ENCODE assay signal across 8 cellular contexts in the genomic region with DNA sequence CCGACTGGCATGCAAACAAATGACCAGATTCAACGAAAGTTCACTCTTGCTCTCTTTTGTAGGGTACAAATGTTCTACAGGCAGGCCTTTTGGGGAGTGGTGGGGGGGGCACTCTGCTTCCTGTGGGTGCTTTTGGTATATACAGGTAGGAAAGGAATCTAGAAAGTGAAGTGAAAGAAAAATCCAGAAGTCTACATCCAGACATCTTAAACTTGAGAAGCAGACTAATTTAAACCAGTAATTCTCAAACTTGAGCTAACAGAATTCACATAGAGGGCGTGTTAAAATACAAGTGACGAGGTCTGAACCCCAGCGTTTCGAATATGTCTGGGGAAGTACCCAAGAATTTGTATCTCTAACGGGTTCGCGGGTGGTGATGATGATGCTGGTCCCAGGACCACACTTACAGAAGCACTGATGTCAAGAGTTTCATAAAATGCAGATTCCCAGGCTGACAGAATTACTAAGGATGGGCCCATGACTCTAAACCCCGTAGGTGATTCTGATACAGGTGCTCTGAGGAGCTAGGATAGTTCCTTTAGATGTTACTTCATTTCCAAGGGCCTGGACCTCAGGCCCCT. TPM values are rescaled to one million over a fixed set of nuclear protein-coding genes. Genes with fewer than 3 reads are reported as not detected.
DNase-seq lines count a peak whose midpoint lies in the region; ATAC-seq and TF ChIP-seq lines count a peak whose summit lies in the region.

No MANE protein-coding gene starts in this region.

- H3K4me3 ChIP-seq in AG04449 (ENCODE audit: low read depth, low read length) (peak overlapping the region; percentile 55), HUES6 (ENCODE audit: low read depth, low read length) (peak overlapping the region; percentile 86)
- peak overlapping the region; percentile 67 for H3K4me3 ChIP-seq in effector memory CD4-positive, alpha-beta T cell (ENCODE audit: insufficient read depth, low read depth, low read length, poor library complexity, severe bottlenecking)

- H3K4me1 ChIP-seq in HUES6 (ENCODE audit: control insufficient read depth, insufficient read depth, low read length): peaks cover 5% of the 10 kb centered on the region; the same call in 1 of the 2 replicates
- peaks cover 5% of the 10 kb centered on the region for H3K4me1 ChIP-seq in effector memory CD4-positive, alpha-beta T cell (ENCODE audit: control insufficient read depth, insufficient read depth, low read length, poor library complexity, severe bottlenecking)

- H3K9me3 ChIP-seq in HUES6 (ENCODE audit: control insufficient read depth, insufficient read depth, low read depth, low read length): no peaks in the 10 kb centered on the region
- no peaks in the 10 kb centered on the region for H3K9me3 ChIP-seq in effector memory CD4-positive, alpha-beta T cell (ENCODE audit: control insufficient read depth, low read length)

- no peaks in the 10 kb centered on the region for H3K36me3 Mint-ChIP-seq in natural killer cell

- ATAC-seq in natural killer cell (peak in 1 of 3 donors; percentile 13), HG02571 (IDR thresholded peaks at IDR 0.05; ENCODE audit: unreplicated experiment) (no peak)

- H3K27ac Mint-ChIP-seq in natural killer cell: peak overlapping the region; percentile 50 to 58

- POLR2A ChIA-PET in AG04449 (lab: Yijun Ruan, JAX): no interaction called here

- peaks cover 36% of the 10 kb centered on the region for H3K27me3 ChIP-seq in HUES6 (ENCODE audit: control insufficient read depth, insufficient read depth, low read length)
- no peaks in the 10 kb centered on the region for H3K27me3 ChIP-seq in effector memory CD4-positive, alpha-beta T cell (replicated peaks; ENCODE audit: control insufficient read depth, insufficient read depth, low read length, poor library complexity, severe bottlenecking)

- DNase-seq in AG04449 (ENCODE audit: low read depth, low spot score) (no peak), natural killer cell (no peak), NCI-H524 (lab: John Stamatoyannopoulos, UW) (no peak), islet precursor cell (no peak), dermis blood vessel endothelial cell (no peak)
- DNase-seq in effector memory CD4-positive, alpha-beta T cell: no peak

- peaks cover 7 to 19% of the 10 kb centered on the region in 2 donors for H3K4me1 Mint-ChIP-seq in natural killer cell

- H3K4me3 Mint-ChIP-seq in natural killer cell: peak overlapping the region; percentile 83

- no peak overlapping the region for H3K27ac ChIP-seq in HUES6 (ENCODE audit: low read depth, low read length)
- peak overlapping the region; percentile 59 for H3K27ac ChIP-seq in effector memory CD4-positive, alpha-beta T cell (ENCODE audit: insufficient read depth, low read length, poor library complexity, severe bottlenecking)

- no peaks in the 10 kb centered on the region for H3K9me3 Mint-ChIP-seq in natural killer cell

- intact Hi-C loops in natural killer cell (cut with micrococcal nuclease): loop anchor here (1.0 kb wide), 1 partner anchor 19 kb away; the partner anchor contains the start of genes JKAMP and L3HYPDH

- peaks cover 4 to 9% of the 10 kb centered on the region in 2 donors for H3K27me3 Mint-ChIP-seq in natural killer cell (ENCODE audit: low read depth in 2 of 2)

- TF ChIP-seq CTCF in AG04449 (IDR thresholded peaks at IDR 0.05; ENCODE audit: insufficient read depth, low read length, missing control alignments) (no peak), natural killer cell (IDR thresholded peaks at IDR 0.05) (no peak)

- CTCF ChIA-PET in AG04449 (lab: Yijun Ruan, JAX): no interaction called here

- peak overlapping the region; percentile 2 for H3K9ac ChIP-seq in HUES6 (ENCODE audit: low read length)

- peaks cover 11% of the 10 kb centered on the region for H3K36me3 ChIP-seq in HUES6 (ENCODE audit: control insufficient read depth, insufficient read depth, low read length)
- H3K36me3 ChIP-seq in effector memory CD4-positive, alpha-beta T cell (ENCODE audit: control insufficient read depth, insufficient read depth, low read length): no peaks in the 10 kb centered on the region

RNA-seq across cellular contexts. Expression of gene GPR135, which starts 0.5 kb away (rescaled TPM):
- total RNA-seq in natural killer cell: 1 to 10 TPM; 1.3 to 1.8 (median 1.8) TPM
- 0.47 and 0.68 TPM in 2 replicates for total RNA-seq in dermis blood vessel endothelial cell

RNA-seq across cellular contexts. Expression of gene L3HYPDH, which starts 18.5 kb away (rescaled TPM):
- total RNA-seq in natural killer cell (10 to 100 TPM; 13.3 to 18.8 (median 16.5) TPM), dermis blood vessel endothelial cell (16.6 and 41.4 TPM in 2 replicates)

RNA-seq across cellular contexts. Expression of gene JKAMP, which starts 18.7 kb away (rescaled TPM):
- total RNA-seq in natural killer cell (10 to 100 TPM; 18.8 to 25.0 (median 20.5) TPM), dermis blood vessel endothelial cell (78.1 and 86.0 TPM in 2 replicates)
